ENCODE assay signal across 22 cellular contexts in genomic region chr16:2704166-2704982, GRCh38. TPM values are rescaled to one million over a fixed set of nuclear protein-coding genes. Genes with fewer than 3 reads are reported as not detected.
DNase-seq lines count a peak whose midpoint lies in the region; ATAC-seq, FAIRE-seq and TF ChIP-seq lines count a peak whose summit lies in the region.
"Had no signal": no experiment of that assay in that cellular context is flagged by ENCODE, and none has a peak within 500 bp of the region (broad histone marks: within the 10 kb centered on the region; RNA-seq: fewer than 3 reads in every experiment).

No MANE protein-coding gene starts in this region.

- intact Hi-C loops in Right ventricle myocardium inferior (cut with DNase I), result no loop called here
- intact Hi-C loops in cardiac septum (cut with DNase I), result no loop called here
- intact Hi-C loops in kidney (cut with DNase I), result no loop called here
- intact Hi-C loops in gastrocnemius medialis (cut with DNase I; ENCODE audit: low total_unique reads), result no loop called here

- no peak for ATAC-seq in Right ventricle myocardium inferior
- ATAC-seq in gastrocnemius medialis, result no peak
- no peak for ATAC-seq in GM19463 (IDR thresholded peaks at IDR 0.05; ENCODE audit: unreplicated experiment)
- ATAC-seq in HG03432 (IDR thresholded peaks at IDR 0.05; ENCODE audit: unreplicated experiment), result no peak
- ATAC-seq: A549, GM23338 had no signal

- H3K27me3 ChIP-seq in gastrocnemius medialis, result no peaks in the 10 kb centered on the region

- no peak overlapping the region for H3K9ac ChIP-seq in kidney (ENCODE audit: low read length in 2 of 2)

- in situ Hi-C loops in gastrocnemius medialis (cut with MboI; ENCODE audit: low sequenced_read_pairs in 4 of 4), result no loop called here

- no peak overlapping the region for H3K4me3 ChIP-seq in kidney (ENCODE audit: low read length in 2 of 2)
- no peak overlapping the region for H3K4me3 ChIP-seq in gastrocnemius medialis
- H3K4me3 ChIP-seq: A549, GM23338 had no signal

- TF ChIP-seq POLR2A in gastrocnemius medialis (IDR thresholded peaks at IDR 0.05), result no peak

- DNase-seq in Right ventricle myocardium inferior (ENCODE audit: missing footprints), result peak; percentile 37
- no peak for DNase-seq in cardiac septum (ENCODE audit: low spot score)
- DNase-seq in kidney, result peak; percentile 60
- DNase-seq in gastrocnemius medialis, result no peak
- no peak for DNase-seq in NCI-H524 treated with DMSO at 0.1 percent for 48 hours (lab: John Stamatoyannopoulos, UW)
- DNase-seq: AML-193; CD4-positive, CD25-positive, alpha-beta regulatory T cell; CD8-positive, alpha-beta memory T cell; COR-L47; DMS 273 treated with DMSO at 0.1 percent for 48 hours; HCEC 1CT had no signal

- no peaks in the 10 kb centered on the region for H3K9me3 ChIP-seq in kidney (ENCODE audit: control insufficient read depth in 1 of 2, low read length in 2 of 2)
- H3K9me3 ChIP-seq in gastrocnemius medialis, result no peaks in the 10 kb centered on the region
- H3K9me3 ChIP-seq: A549 had no signal

- H3K27ac ChIP-seq in C4-2B, result peak overlapping the region; percentile 70
- H3K27ac ChIP-seq in kidney (ENCODE audit: low read depth in 2 of 2, low read length in 2 of 2), result no peak overlapping the region
- peak overlapping the region; percentile 65 to 86 (median 78) for H3K27ac ChIP-seq in gastrocnemius medialis
- H3K27ac ChIP-seq: 22Rv1, A549 had no signal

- FAIRE-seq in kidney (lab: Jason Lieb, UNC), result no peak
- FAIRE-seq: A549, G401.6, GM12891, H54, HTR-8/SVneo had no signal

- H3K4me1 ChIP-seq in kidney (ENCODE audit: control insufficient read depth in 1 of 2, insufficient read depth in 1 of 2, low read depth in 1 of 2, low read length in 2 of 2) (no peaks in the 10 kb centered on the region), gastrocnemius medialis (peaks cover 29% of the 10 kb centered on the region in 2 donors)
- H3K4me1 ChIP-seq: A549 had no signal

- TF ChIP-seq CTCF in C4-2B (conservative IDR thresholded peaks at IDR 0.05) (no peak), kidney (IDR thresholded peaks at IDR 0.05; ENCODE audit: borderline replicate concordance, extremely low read depth, insufficient read depth) (no peak), gastrocnemius medialis (IDR thresholded peaks at IDR 0.05 in 4 of 5, conservative IDR thresholded peaks at IDR 0.05 in 1 of 5) (no peak)

- peaks cover 13 to 19% of the 10 kb centered on the region in 2 donors for H3K36me3 ChIP-seq in kidney (ENCODE audit: control insufficient read depth in 1 of 2, insufficient read depth in 2 of 2, low read length in 2 of 2)
- peaks cover 0 to 53% of the 10 kb centered on the region in 2 donors for H3K36me3 ChIP-seq in gastrocnemius medialis

RNA-seq across cellular contexts. Expression of gene PRSS27, which starts 15.7 kb away (rescaled TPM):
- total RNA-seq in Right ventricle myocardium inferior, result 0.30 TPM
- 0.40 TPM for total RNA-seq in cardiac septum
- 2.1 TPM for total RNA-seq in kidney
- polyA plus RNA-seq in kidney (ENCODE audit: insufficient read depth, low read depth, low replicate concordance), result 0.41 TPM
- total RNA-seq in gastrocnemius medialis, result under 1 TPM in 2 of 4 donors, not detected in 2; 0.49 to 0.55 TPM
- polyA plus RNA-seq: CD8-positive, alpha-beta memory T cell; IgD-negative memory B cell had no signal

RNA-seq across cellular contexts. Expression of gene KCTD5, which starts 22.1 kb away (rescaled TPM):
- total RNA-seq in Right ventricle myocardium inferior (10.5 TPM), cardiac septum (13.9 TPM), kidney (19.9 TPM), gastrocnemius medialis (10 to 100 TPM; 13.6 to 23.8 (median 14.7) TPM)
- 12.8 TPM for polyA plus RNA-seq in kidney (ENCODE audit: insufficient read depth, low read depth, low replicate concordance)

RNA-seq across cellular contexts. Expression of gene SRRM2, which starts 48.1 kb away (rescaled TPM):
- total RNA-seq in Right ventricle myocardium inferior (239 TPM), cardiac septum (335 TPM), kidney (621 TPM), gastrocnemius medialis (100 to 1,000 TPM; 151 to 205 (median 164) TPM)
- 386 TPM for polyA plus RNA-seq in kidney (ENCODE audit: insufficient read depth, low read depth, low replicate concordance)

Comparison
In these comparisons a context has a peak if more than half of its experiments do, and no peak if none do; other contexts are left out.
1. DNase-seq: peak in Right ventricle myocardium inferior (single experiment) and kidney (single experiment); none in cardiac septum (single experiment), gastrocnemius medialis (0 of 2) and NCI-H524 treated with DMSO at 0.1 percent for 48 hours (single experiment).
2. H3K27ac ChIP-seq: peak in C4-2B (single experiment) and gastrocnemius medialis (4 of 4); none in kidney (0 of 2).